ENCODE assay signal across 11 cellular contexts in the genomic region with DNA sequence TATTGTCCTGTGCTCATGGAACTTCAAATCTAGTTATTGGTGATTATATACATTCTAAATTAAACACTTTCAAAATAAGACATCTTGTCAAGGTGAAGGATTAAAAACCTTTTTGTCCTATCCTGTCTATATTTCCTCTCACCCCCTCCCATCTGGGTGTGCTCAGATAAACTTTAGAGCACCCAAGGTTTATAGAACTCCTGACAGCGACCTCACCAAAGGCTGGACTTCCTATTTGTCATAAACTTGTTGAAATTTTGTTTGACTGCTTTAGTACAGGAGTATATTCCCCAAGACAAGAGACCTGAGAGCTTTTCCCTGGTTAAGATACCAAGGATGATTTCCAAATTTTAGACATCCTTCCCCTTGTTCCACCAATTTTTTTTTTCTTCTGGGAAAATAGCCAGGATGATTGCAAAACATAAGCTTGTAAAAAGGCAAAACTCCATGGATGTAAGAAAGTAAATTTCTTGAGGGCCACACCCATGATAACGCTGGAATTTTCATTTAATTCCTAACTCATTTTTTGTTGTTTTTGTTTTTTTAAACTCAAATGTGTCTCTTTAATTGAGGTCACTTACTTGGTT. TPM values are rescaled to one million over a fixed set of nuclear protein-coding genes. Genes with fewer than 3 reads are reported as not detected.
DNase-seq lines count a peak whose midpoint lies in the region; ATAC-seq, FAIRE-seq and TF ChIP-seq lines count a peak whose summit lies in the region.
"Had no signal": no experiment of that assay in that cellular context is flagged by ENCODE, and none has a peak within 500 bp of the region (broad histone marks: within the 10 kb centered on the region; RNA-seq: fewer than 3 reads in every experiment).

No MANE protein-coding gene starts in this region.

- H3K36me3 ChIP-seq in breast epithelium (no peaks in the 10 kb centered on the region), bronchial epithelial cell (ENCODE audit: control insufficient read depth, insufficient read depth, low read length) (no peaks in the 10 kb centered on the region), left lung (no peaks in the 10 kb centered on the region), uterus (no peaks in the 10 kb centered on the region)

- H3K27me3 ChIP-seq in breast epithelium (no peaks in the 10 kb centered on the region), bronchial epithelial cell (ENCODE audit: control insufficient read depth, insufficient read depth, low read length) (no peaks in the 10 kb centered on the region), left lung (no peaks in the 10 kb centered on the region), uterus (no peaks in the 10 kb centered on the region)

- no peaks in the 10 kb centered on the region for H3K9me3 Mint-ChIP-seq in MCF 10A (ENCODE audit: unreplicated experiment)

- POLR2A ChIA-PET in MCF 10A (lab: Yijun Ruan, JAX), result interaction anchor here (0.7 to 6.3 kb wide), 17 partner anchors 11 to 371 kb away, joined by 3 to 64 read pairs (median 4); a partner anchor contains a TSS

- no TSS peak for BruUV-seq in MCF 10A (replicated peaks; lab: Mats Ljungman, UMichigan)

- H3K4me1 Mint-ChIP-seq in MCF 10A (ENCODE audit: insufficient read depth, unreplicated experiment), result peaks cover 32% of the 10 kb centered on the region

- H3K4me3 ChIP-seq in breast epithelium (no peak overlapping the region), bronchial epithelial cell (ENCODE audit: low read depth, low read length) (no peak overlapping the region), left lung (no peak overlapping the region), uterus (no peak overlapping the region)
- H3K4me3 ChIP-seq: psoas muscle had no signal

- peak; percentile 90 for DNase-seq in MCF 10A (ENCODE audit: unreplicated experiment)
- no peak for DNase-seq in breast epithelium (ENCODE audit: low spot score in 2 of 2)
- DNase-seq in bronchial epithelial cell (ENCODE audit: low read depth), result peak; percentile 26
- DNase-seq in left lung, result no peak
- DNase-seq in uterus, result no peak
- DNase-seq in HK-2 (ENCODE audit: unreplicated experiment), result no peak
- no peak for DNase-seq in amniotic stem cell (lab: John Stamatoyannopoulos, UW)
- DNase-seq: activated CD4-positive, alpha-beta T cell treated with anti-CD3 and anti-CD28 coated beads, Interleukin-2, amount 50 U/mL, for 1 hour; NCI-H1092 treated with DMSO at 0.1 percent for 48 hours; psoas muscle had no signal

- FAIRE-seq in bronchial epithelial cell (lab: Jason Lieb, UNC), result no peak

- no peak for TF ChIP-seq CTCF in MCF 10A (IDR thresholded peaks at IDR 0.05; ENCODE audit: unreplicated experiment)
- no peak for TF ChIP-seq CTCF in breast epithelium (IDR thresholded peaks at IDR 0.05)
- TF ChIP-seq CTCF in bronchial epithelial cell (IDR thresholded peaks at IDR 0.05; ENCODE audit: insufficient read depth, low read length, severe bottlenecking), result no peak
- TF ChIP-seq CTCF in left lung (IDR thresholded peaks at IDR 0.05), result no peak
- TF ChIP-seq CTCF in uterus (IDR thresholded peaks at IDR 0.05), result no peak

- H3K27me3 Mint-ChIP-seq in MCF 10A (ENCODE audit: insufficient read depth, unreplicated experiment), result no peaks in the 10 kb centered on the region

- CTCF ChIA-PET in MCF 10A (lab: Yijun Ruan, JAX), result interaction anchor here (0.6 to 4.1 kb wide), 14 partner anchors 11 to 248 kb away, joined by 3 to 37 read pairs (median 4); a partner anchor contains a TSS

- no peaks in the 10 kb centered on the region for H3K9me3 ChIP-seq in breast epithelium
- no peaks in the 10 kb centered on the region for H3K9me3 ChIP-seq in left lung
- no peaks in the 10 kb centered on the region for H3K9me3 ChIP-seq in uterus
- H3K9me3 ChIP-seq: psoas muscle had no signal

- H3K36me3 Mint-ChIP-seq in MCF 10A (ENCODE audit: insufficient read depth, unreplicated experiment), result no peaks in the 10 kb centered on the region

- H3K27ac ChIP-seq in breast epithelium (peak overlapping the region in 1 of 2 donors; percentile 50), left lung (peak overlapping the region; percentile 14 to 69), uterus (peak overlapping the region; percentile 54 to 72)
- H3K27ac ChIP-seq: psoas muscle had no signal

- TF ChIP-seq POLR2A in breast epithelium (IDR thresholded peaks at IDR 0.05) (no peak), uterus (IDR thresholded peaks at IDR 0.05) (no peak)

- ATAC-seq in left lung, result peak; percentile 25
- no peak for ATAC-seq in GM21423 (IDR thresholded peaks at IDR 0.05; ENCODE audit: unreplicated experiment)

- intact Hi-C loops in MCF 10A (cut with micrococcal nuclease), result loop anchor here (1.0 kb wide), 2 partner anchors 28 to 33 kb away; a partner anchor contains a TSS
- intact Hi-C loops in breast epithelium (cut with DNase I; ENCODE audit: low total_unique reads), result no loop called here
- intact Hi-C loops in left lung (cut with DNase I), result no loop called here
- intact Hi-C loops in uterus (cut with DNase I; ENCODE audit: low total_unique reads), result no loop called here

- H3K4me3 Mint-ChIP-seq in MCF 10A (ENCODE audit: unreplicated experiment), result peak overlapping the region; percentile 69

- H3K27ac Mint-ChIP-seq in MCF 10A (ENCODE audit: low read depth, unreplicated experiment), result peak overlapping the region; percentile 90

- H3K4me1 ChIP-seq in breast epithelium (peaks cover 0 to 3% of the 10 kb centered on the region in 2 donors), left lung (peaks cover 7 to 17% of the 10 kb centered on the region in 2 donors), uterus (peaks cover 0 to 9% of the 10 kb centered on the region in 2 donors)
- H3K4me1 ChIP-seq: psoas muscle had no signal

RNA-seq across cellular contexts. Expression of a gene that starts 33.0 kb away (rescaled TPM):
- total RNA-seq in MCF 10A (2022), result 23.0 and 25.2 TPM in 2 replicates
- total RNA-seq in breast epithelium, result 10 to 100 TPM; 23.6 to 53.0 (median 33.5) TPM
- total RNA-seq in bronchial epithelial cell, result 12.1 and 13.7 TPM in 2 replicates
- 10 to 100 TPM; 16.4 to 22.2 TPM for total RNA-seq in left lung
- 10 to 100 TPM; 11.8 to 23.2 (median 17.1) TPM for total RNA-seq in uterus

Comparison
In these comparisons a context has a peak if more than half of its experiments do, and no peak if none do; other contexts are left out.
1. DNase-seq: peak in MCF 10A (single experiment) and bronchial epithelial cell (single experiment); none in breast epithelium (0 of 2), left lung (0 of 2), uterus (0 of 2), HK-2 (single experiment) and amniotic stem cell (single experiment).